27 cellular contexts compared by ENCODE assay signal in genomic region chr3:65490132-65490531, GRCh38.
A peak's percentile ranks its signal among the peaks of the same experiment; 100 is the strongest.
DNase-seq lines count a peak whose midpoint lies in the region; ATAC-seq and TF ChIP-seq lines count a peak whose summit lies in the region.
"Had no signal": no experiment of that assay in that cellular context is flagged by ENCODE, and none has a peak within 500 bp of the region (broad histone marks: within the 10 kb centered on the region; RNA-seq: fewer than 3 reads in every experiment).

No MANE protein-coding gene starts in this region.

- peaks cover 24 to 26% (median 25%) of the 10 kb centered on the region in 4 donors for H3K4me1 ChIP-seq in esophagus muscularis mucosa
- H3K4me1 ChIP-seq in naive thymus-derived CD4-positive, alpha-beta T cell (ENCODE audit: control insufficient read depth in 2 of 2, insufficient read depth in 2 of 2, low read length in 2 of 2): no peaks in the 10 kb centered on the region
- peaks cover 16% of the 10 kb centered on the region for H3K4me1 ChIP-seq in lower lobe of right lung
- H3K4me1 ChIP-seq: BE2C had no signal

- H3K9me3 ChIP-seq in neural cell (ENCODE audit: low read length) (no peaks in the 10 kb centered on the region), esophagus muscularis mucosa (no peaks in the 10 kb centered on the region), lower lobe of right lung (no peaks in the 10 kb centered on the region)
- no peaks in the 10 kb centered on the region for H3K9me3 ChIP-seq in naive thymus-derived CD4-positive, alpha-beta T cell (ENCODE audit: control insufficient read depth in 2 of 3, low read length in 3 of 3)
- H3K9me3 ChIP-seq: BE2C had no signal

- H3K27ac ChIP-seq in neural cell (ENCODE audit: low read length): no peak overlapping the region
- no peak overlapping the region for H3K27ac ChIP-seq in esophagus muscularis mucosa (replicated peaks in 1 of 4)
- no peak overlapping the region for H3K27ac ChIP-seq in naive thymus-derived CD4-positive, alpha-beta T cell (ENCODE audit: low read depth, low read length)
- no peak overlapping the region for H3K27ac ChIP-seq in lower lobe of right lung
- H3K27ac ChIP-seq: 22Rv1, HL-60, KMS-11 had no signal

- DNase-seq in NCI-H1417 (lab: John Stamatoyannopoulos, UW) (peak in 2 of 3 experiments; percentile 18 to 70), NCI-H1417 treated with DMSO at 0.1 percent for 48 hours (lab: John Stamatoyannopoulos, UW) (no peak), NCI-H2081 treated with DMSO at 0.1 percent for 48 hours (lab: John Stamatoyannopoulos, UW) (peak; percentile 40), esophagus muscularis mucosa (ENCODE audit: extremely low spot score) (no peak), lower lobe of right lung (no peak)
- DNase-seq in naive thymus-derived CD4-positive, alpha-beta T cell: no peak
- DNase-seq: BE2C; CD8-positive, alpha-beta memory T cell; DMS 273 treated with DMSO at 0.1 percent for 48 hours; DMS79; EL; GF-D8; MM.1S; NCI-H1048; NCI-H2029; NCI-H2171; NCI-H446 treated with DMSO at 0.1 percent for 48 hours; PC-3 had no signal

- no peak for TF ChIP-seq CTCF in brain (conservative IDR thresholded peaks at IDR 0.05)
- TF ChIP-seq CTCF in neural cell (IDR thresholded peaks at IDR 0.05; ENCODE audit: poor library complexity, severe bottlenecking): no peak
- TF ChIP-seq CTCF in esophagus muscularis mucosa (IDR thresholded peaks at IDR 0.05): no peak
- TF ChIP-seq CTCF in lower lobe of right lung (IDR thresholded peaks at IDR 0.05): no peak

- POLR2A ChIA-PET in naive thymus-derived CD4-positive, alpha-beta T cell (lab: Charles Lee): no interaction called here

- H3K36me3 ChIP-seq in neural cell (ENCODE audit: insufficient read depth, low read length) (no peaks in the 10 kb centered on the region), esophagus muscularis mucosa (no peaks in the 10 kb centered on the region), lower lobe of right lung (no peaks in the 10 kb centered on the region)
- no peaks in the 10 kb centered on the region for H3K36me3 ChIP-seq in naive thymus-derived CD4-positive, alpha-beta T cell (ENCODE audit: control insufficient read depth in 2 of 3, insufficient read depth in 3 of 3, low read length in 3 of 3)
- H3K36me3 ChIP-seq: BE2C had no signal

- H4K20me1 ChIP-seq in neural cell (ENCODE audit: insufficient read depth): no peaks in the 10 kb centered on the region

- TF ChIP-seq EP300 in neural cell (conservative IDR thresholded peaks at IDR 0.05; ENCODE audit: poor library complexity, severe bottlenecking): no peak
- TF ChIP-seq EP300 in esophagus muscularis mucosa (IDR thresholded peaks at IDR 0.05): no peak

- peaks cover 68% of the 10 kb centered on the region for H3K4me1 Mint-ChIP-seq in brain
- H3K4me1 Mint-ChIP-seq in naive thymus-derived CD4-positive, alpha-beta T cell: no peaks in the 10 kb centered on the region
- H3K4me1 Mint-ChIP-seq: CD14-positive monocyte; CD8-positive, alpha-beta memory T cell; IgD-negative memory B cell had no signal

- no peaks in the 10 kb centered on the region for H3K27me3 ChIP-seq in neural cell (ENCODE audit: insufficient read depth, low read depth, low read length)
- no peaks in the 10 kb centered on the region for H3K27me3 ChIP-seq in esophagus muscularis mucosa
- H3K27me3 ChIP-seq in naive thymus-derived CD4-positive, alpha-beta T cell (ENCODE audit: control insufficient read depth in 2 of 2, insufficient read depth in 2 of 2, low read length in 2 of 2): no peaks in the 10 kb centered on the region
- H3K27me3 ChIP-seq in lower lobe of right lung (ENCODE audit: low read depth): no peaks in the 10 kb centered on the region
- H3K27me3 ChIP-seq: BE2C had no signal

- TF ChIP-seq POLR2A in esophagus muscularis mucosa (IDR thresholded peaks at IDR 0.05; ENCODE audit: low read depth): no peak

- no peak overlapping the region for H3K4me3 ChIP-seq in neural cell (ENCODE audit: low read length)
- H3K4me3 ChIP-seq in esophagus muscularis mucosa: no peak overlapping the region
- no peak overlapping the region for H3K4me3 ChIP-seq in naive thymus-derived CD4-positive, alpha-beta T cell (ENCODE audit: low read length)
- no peak overlapping the region for H3K4me3 ChIP-seq in lower lobe of right lung

- 92% methylated on average over 2 of the region's 2 CpGs for WGBS in esophagus muscularis mucosa

- H3K27ac Mint-ChIP-seq in brain: peak overlapping the region in 3 of 5 experiments; percentile 4 to 13 (median 12)
- no peak overlapping the region for H3K27ac Mint-ChIP-seq in naive thymus-derived CD4-positive, alpha-beta T cell
- H3K27ac Mint-ChIP-seq: CD14-positive monocyte; CD8-positive, alpha-beta memory T cell had no signal

- H3K9ac ChIP-seq in neural cell (ENCODE audit: low read length): no peak overlapping the region
- H3K9ac ChIP-seq: KMS-11 had no signal

- no peak overlapping the region for H3K4me3 Mint-ChIP-seq in brain
- H3K4me3 Mint-ChIP-seq in naive thymus-derived CD4-positive, alpha-beta T cell: no peak overlapping the region
- H3K4me3 Mint-ChIP-seq: CD14-positive monocyte; CD8-positive, alpha-beta memory T cell; IgD-negative memory B cell had no signal

- H3K79me2 ChIP-seq in neural cell (replicated peaks; ENCODE audit: insufficient read depth, low read length): peaks cover under 1% of the 10 kb centered on the region

- peaks cover 43% of the 10 kb centered on the region for H3K36me3 Mint-ChIP-seq in brain
- no peaks in the 10 kb centered on the region for H3K36me3 Mint-ChIP-seq in naive thymus-derived CD4-positive, alpha-beta T cell
- H3K36me3 Mint-ChIP-seq: CD14-positive monocyte; CD8-positive, alpha-beta memory T cell; IgD-negative memory B cell had no signal

- intact Hi-C loops in esophagus muscularis mucosa (cut with DNase I) (no loop called here), lower lobe of right lung (cut with DNase I) (no loop called here)
- intact Hi-C loops in naive thymus-derived CD4-positive, alpha-beta T cell (cut with micrococcal nuclease): no loop called here

- no peaks in the 10 kb centered on the region for H3K27me3 Mint-ChIP-seq in brain
- no peaks in the 10 kb centered on the region for H3K27me3 Mint-ChIP-seq in naive thymus-derived CD4-positive, alpha-beta T cell
- H3K27me3 Mint-ChIP-seq: CD8-positive, alpha-beta memory T cell; IgD-negative memory B cell had no signal

- H3K9me2 ChIP-seq in neural cell (ENCODE audit: insufficient read depth, low read length): no peaks in the 10 kb centered on the region

- H2AFZ ChIP-seq in neural cell (ENCODE audit: low read depth, low read length): no peak overlapping the region

- peaks cover 0 to 4% (median 0%) of the 10 kb centered on the region in 5 experiments for H3K9me3 Mint-ChIP-seq in brain
- H3K9me3 Mint-ChIP-seq in naive thymus-derived CD4-positive, alpha-beta T cell: peaks cover 0 to 21% (median 3%) of the 10 kb centered on the region in 11 donors

- CTCF ChIA-PET in naive thymus-derived CD4-positive, alpha-beta T cell (lab: Charles Lee): no interaction called here

- no peak for ATAC-seq in naive thymus-derived CD4-positive, alpha-beta T cell
- ATAC-seq in lower lobe of right lung: no peak
- ATAC-seq: HCT116, PC-3, SK-N-SH treated with all-trans-retinoic acid at 6 μM for 48 hours had no signal

- H3F3A ChIP-seq in neural cell (ENCODE audit: insufficient read depth, low read length, poor library complexity, severe bottlenecking): no peaks in the 10 kb centered on the region

- no peak overlapping the region for H3K4me2 ChIP-seq in neural cell (ENCODE audit: low read length)
- H3K4me2 ChIP-seq: KMS-11 had no signal

- no peak for TF ChIP-seq RAD21 in neural cell (conservative IDR thresholded peaks at IDR 0.05)

TF ChIP-seq in neural cell, 6 proteins besides CTCF, POLR2A, EP300 and RAD21:
- TF ChIP-seq SMC3 (conservative IDR thresholded peaks at IDR 0.05; ENCODE audit: poor library complexity) (no peak), POLR2AphosphoS5 (IDR thresholded peaks at IDR 0.05) (peak; percentile 37), TAF1 (IDR thresholded peaks at IDR 0.05; ENCODE audit: low read depth) (no peak), MXI1 (conservative IDR thresholded peaks at IDR 0.05; ENCODE audit: poor library complexity, severe bottlenecking) (no peak)

Comparison
In these comparisons a context has a peak if more than half of its experiments do, and no peak if none do; other contexts are left out.
1. DNase-seq: peak in NCI-H1417 (2 of 3) and NCI-H2081 treated with DMSO at 0.1 percent for 48 hours (single experiment); none in NCI-H1417 treated with DMSO at 0.1 percent for 48 hours (single experiment), esophagus muscularis mucosa (single experiment), naive thymus-derived CD4-positive, alpha-beta T cell (0 of 9) and lower lobe of right lung (single experiment).
2. H3K27ac Mint-ChIP-seq: peak in brain (3 of 5); none in naive thymus-derived CD4-positive, alpha-beta T cell (0 of 9).